ENCODE assay signal across 10 cellular contexts in the genomic region with DNA sequence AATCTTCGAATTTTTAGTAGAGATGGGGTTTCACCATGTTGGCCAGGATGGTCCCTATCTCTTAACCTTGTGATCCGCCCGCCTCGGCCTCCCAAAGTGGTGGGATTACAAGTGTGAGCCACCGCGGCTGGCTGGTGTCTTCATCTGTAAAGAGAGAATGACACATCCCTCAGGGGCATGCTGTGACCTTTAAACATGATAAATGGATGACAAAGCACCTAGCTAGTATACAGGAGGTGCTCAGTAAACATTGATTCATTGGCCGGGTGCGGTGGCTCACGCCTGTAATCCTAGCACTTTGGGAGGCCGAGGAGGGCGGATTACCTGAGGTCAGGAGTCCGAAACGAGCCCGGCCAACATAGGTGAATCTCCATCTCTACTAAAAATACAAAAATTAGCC. TPM values are rescaled to one million over a fixed set of nuclear protein-coding genes. Genes with fewer than 3 reads are reported as not detected.
DNase-seq lines count a peak whose midpoint lies in the region; ATAC-seq, FAIRE-seq and TF ChIP-seq lines count a peak whose summit lies in the region.
"Not testable (repeated sequence)": the region's sequence is repeated elsewhere in the genome, so short reads cannot be mapped to it uniquely, and the experiment has no call there.
"Had no signal": no experiment of that assay in that cellular context is flagged by ENCODE, and none has a peak within 500 bp of the region (broad histone marks: within the 10 kb centered on the region; RNA-seq: fewer than 3 reads in every experiment).

No MANE protein-coding gene starts in this region.

- ATAC-seq in activated CD4-positive, alpha-beta T cell treated with anti-CD3 and anti-CD28 coated beads for 36 hours = peak; percentile 23
- ATAC-seq in esophagus mucosa = peak; percentile 56
- not testable (repeated sequence) for ATAC-seq in lower lobe of right lung

- H4K91ac ChIP-seq in trophoblast cell (ENCODE audit: low read depth, low read length) = not testable (repeated sequence)

- H3K27ac ChIP-seq in lower lobe of right lung; trophoblast cell (ENCODE audit: low read depth, low read length); small intestine (ENCODE audit: low read depth in 1 of 2, low read length in 1 of 2): not testable (repeated sequence)

- H4K12ac ChIP-seq in trophoblast cell (ENCODE audit: low read depth, low read length) = not testable (repeated sequence)

- not testable (repeated sequence) for H4K8ac ChIP-seq in trophoblast cell (ENCODE audit: low read depth, low read length)

- peak overlapping the region in 5 of 7 donors; percentile 63 to 96 (median 95) for H3K27ac Mint-ChIP-seq in CD14-positive monocyte
- H3K27ac Mint-ChIP-seq in activated CD4-positive, alpha-beta T cell treated with anti-CD3 and anti-CD28 coated beads for 36 hours; chondrocyte (ENCODE audit: unreplicated experiment): not testable (repeated sequence)

- H3K4me3 ChIP-seq in lower lobe of right lung; trophoblast cell (ENCODE audit: low read depth, low read length); small intestine (ENCODE audit: low read depth in 1 of 2, low read length in 2 of 2): not testable (repeated sequence)

- H3K4ac ChIP-seq in trophoblast cell (ENCODE audit: low read depth, low read length) = not testable (repeated sequence)

- not testable (repeated sequence) for H2AK5ac ChIP-seq in trophoblast cell (ENCODE audit: low read length)

- intact Hi-C loops in CD14-positive monocyte (cut with micrococcal nuclease) = loop anchor here (10.0 kb wide), 2 partner anchors 46 to 96 kb away; partner anchors contain the start of gene ABCG4 (in 2 of the 2)
- intact Hi-C loops in activated CD4-positive, alpha-beta T cell treated with anti-CD3 and anti-CD28 coated beads for 36 hours (cut with DNase I, micrococcal nuclease); lower lobe of right lung (cut with DNase I): not testable (repeated sequence)

- not testable (repeated sequence) for H3K36me3 Mint-ChIP-seq in CD14-positive monocyte; activated CD4-positive, alpha-beta T cell treated with anti-CD3 and anti-CD28 coated beads for 36 hours (ENCODE audit: low read depth); chondrocyte (ENCODE audit: low read depth)

- not testable (repeated sequence) for H3K4me1 ChIP-seq in lower lobe of right lung; trophoblast cell (ENCODE audit: control insufficient read depth in 1 of 2, insufficient read depth in 2 of 2, low read length in 2 of 2); small intestine (ENCODE audit: control insufficient read depth in 2 of 2, insufficient read depth in 1 of 2, low read depth in 1 of 2, low read length in 1 of 2)

- POLR2A ChIA-PET in activated CD4-positive, alpha-beta T cell treated with anti-CD3 and anti-CD28 coated beads for 36 hours (lab: Charles Lee) = not testable (repeated sequence)

- not testable (repeated sequence) for H2BK120ac ChIP-seq in trophoblast cell (ENCODE audit: insufficient read depth, low read length, poor library complexity)

- H3K79me2 ChIP-seq in trophoblast cell (ENCODE audit: control insufficient read depth, insufficient read depth, low read length, poor library complexity) = not testable (repeated sequence)

- H3K9ac ChIP-seq in trophoblast cell (ENCODE audit: low read length) = not testable (repeated sequence)

- H3K4me2 ChIP-seq in trophoblast cell (ENCODE audit: low read length) = not testable (repeated sequence)

- not testable (repeated sequence) for H3K14ac ChIP-seq in trophoblast cell (ENCODE audit: low read length)

- not testable (repeated sequence) for H3K18ac ChIP-seq in trophoblast cell (ENCODE audit: low read length)

- CTCF ChIA-PET in activated CD4-positive, alpha-beta T cell treated with anti-CD3 and anti-CD28 coated beads for 36 hours (lab: Charles Lee) = interaction anchor here (0.6 to 0.7 kb wide), 2 partner anchors 27 to 1906 kb away, joined by 3 read pairs; no protein-coding TSS in a partner anchor

- H3K4me1 Mint-ChIP-seq in CD14-positive monocyte = peaks cover 55% of the 10 kb centered on the region
- H3K4me1 Mint-ChIP-seq in activated CD4-positive, alpha-beta T cell treated with anti-CD3 and anti-CD28 coated beads for 36 hours; chondrocyte (ENCODE audit: low read depth): not testable (repeated sequence)

- TF ChIP-seq CTCF in CD14-positive monocyte (IDR thresholded peaks at IDR 0.05); chondrocyte (IDR thresholded peaks at IDR 0.05); lower lobe of right lung (IDR thresholded peaks at IDR 0.05): not testable (repeated sequence)

- not testable (repeated sequence) for FAIRE-seq in small intestine (lab: Jason Lieb, UNC)

- peaks cover 4 to 14% (median 8%) of the 10 kb centered on the region in 3 donors for H3K27me3 Mint-ChIP-seq in CD14-positive monocyte (ENCODE audit: low read depth in 3 of 3)
- not testable (repeated sequence) for H3K27me3 Mint-ChIP-seq in activated CD4-positive, alpha-beta T cell treated with anti-CD3 and anti-CD28 coated beads for 36 hours; chondrocyte (ENCODE audit: low read depth)

- H3K4me3 Mint-ChIP-seq in CD14-positive monocyte; activated CD4-positive, alpha-beta T cell treated with anti-CD3 and anti-CD28 coated beads for 36 hours; chondrocyte (ENCODE audit: unreplicated experiment): not testable (repeated sequence)

- DNase-seq in CD14-positive monocyte (ENCODE audit: low spot score); activated CD4-positive, alpha-beta T cell treated with anti-CD3 and anti-CD28 coated beads for 36 hours: not testable (repeated sequence)
- peak; percentile 37 for DNase-seq in chondrocyte (ENCODE audit: low spot score)
- peak; percentile 25 for DNase-seq in lower lobe of right lung
- peak; percentile 47 to 49 for DNase-seq in trophoblast cell
- peak; percentile 62 for DNase-seq in small intestine

- H3K79me1 ChIP-seq in trophoblast cell (ENCODE audit: low read length) = not testable (repeated sequence)

- not testable (repeated sequence) for H3K23ac ChIP-seq in trophoblast cell (ENCODE audit: low read length)

- not testable (repeated sequence) for H2AFZ ChIP-seq in trophoblast cell (ENCODE audit: insufficient read depth, low read length, poor library complexity)

- not testable (repeated sequence) for H2BK5ac ChIP-seq in trophoblast cell (ENCODE audit: low read depth, low read length, poor library complexity)

- not testable (repeated sequence) for H3K36me3 ChIP-seq in lower lobe of right lung; trophoblast cell (ENCODE audit: control insufficient read depth in 1 of 2, insufficient read depth in 2 of 2, low read length in 2 of 2); small intestine (ENCODE audit: control insufficient read depth in 2 of 2, insufficient read depth in 2 of 2, low read length in 2 of 2)

- H3K9me3 ChIP-seq in lower lobe of right lung; trophoblast cell (ENCODE audit: insufficient read depth, low read depth, low read length); small intestine (ENCODE audit: control insufficient read depth, low read depth): not testable (repeated sequence)

- H3K27me3 ChIP-seq in lower lobe of right lung (ENCODE audit: low read depth); trophoblast cell (ENCODE audit: insufficient read depth, low read length); small intestine (ENCODE audit: control insufficient read depth in 2 of 2, insufficient read depth in 2 of 2, low read length in 2 of 2): not testable (repeated sequence)

- no CpG with 5 or more reads among the region's 14 CpGs for WGBS in trophoblast cell (ENCODE audit: extremely low coverage, insufficient coverage, insufficient read length)
- 60 to 83% (median 77%) methylated on average over 14 of the region's 14 CpGs for WGBS in small intestine, 3 donors

- H2BK12ac ChIP-seq in trophoblast cell (ENCODE audit: low read length) = not testable (repeated sequence)

- not testable (repeated sequence) for H3K9me3 Mint-ChIP-seq in CD14-positive monocyte; activated CD4-positive, alpha-beta T cell treated with anti-CD3 and anti-CD28 coated beads for 36 hours (ENCODE audit: low read depth); chondrocyte (ENCODE audit: low read depth)

RNA-seq across cellular contexts. Expression of gene NHERF4, which starts 6.0 kb away (rescaled TPM):
- polyA plus RNA-seq in CD14-positive monocyte = under 1 TPM in 1 of 2 donors, not detected in 1; 0.09 TPM
- under 1 TPM in 1 of 2 experiments, not detected in 1; 0.21 TPM for total RNA-seq in activated CD4-positive, alpha-beta T cell treated with anti-CD3 and anti-CD28 coated beads for 36 hours
- not detected in 3 replicates for total RNA-seq in chondrocyte
- not detected for total RNA-seq in esophagus mucosa
- total RNA-seq in lower lobe of right lung = not detected
- polyA plus RNA-seq in trophoblast cell (2013) = not detected in 2 replicates
- polyA plus RNA-seq in small intestine = 100 to 1,000 TPM in 2 of 3 donors, 10 to 100 TPM in 1; 33.6 to 258 (median 137) TPM
- total RNA-seq: Calu3, HFFc6 had no signal
- polyA plus RNA-seq: CD4-positive, alpha-beta memory T cell had no signal

RNA-seq across cellular contexts. Expression of gene CBL, which starts 14.9 kb away (rescaled TPM):
- polyA plus RNA-seq in CD14-positive monocyte (10 to 100 TPM in 1 of 2 donors, 1 to 10 TPM in 1; 7.6 to 24.0 TPM), small intestine (1 to 10 TPM; 2.2 to 4.9 (median 3.8) TPM)
- total RNA-seq in activated CD4-positive, alpha-beta T cell treated with anti-CD3 and anti-CD28 coated beads for 36 hours = 10 to 100 TPM; 29.3 to 33.2 TPM
- total RNA-seq in chondrocyte (17.8 to 25.8 TPM (median 25.5 TPM) in 3 replicates), esophagus mucosa (11.0 TPM), lower lobe of right lung (39.0 TPM)
- 23.5 and 23.9 TPM in 2 replicates for polyA plus RNA-seq in trophoblast cell (2013)

RNA-seq across cellular contexts. Expression of gene NLRX1, which starts 22.7 kb away (rescaled TPM):
- polyA plus RNA-seq in CD14-positive monocyte (10 to 100 TPM; 14.2 to 15.5 TPM), small intestine (1 to 10 TPM; 3.5 to 9.2 (median 4.0) TPM)
- total RNA-seq in activated CD4-positive, alpha-beta T cell treated with anti-CD3 and anti-CD28 coated beads for 36 hours = 10 to 100 TPM; 18.2 to 25.0 TPM
- total RNA-seq in chondrocyte (13.0 to 20.1 TPM (median 19.2 TPM) in 3 replicates), esophagus mucosa (60.3 TPM), lower lobe of right lung (16.5 TPM)
- 4.6 and 5.0 TPM in 2 replicates for polyA plus RNA-seq in trophoblast cell (2013)

RNA-seq across cellular contexts. Expression of gene ABCG4, which starts 42.4 kb away (rescaled TPM):
- not detected for polyA plus RNA-seq in CD14-positive monocyte
- total RNA-seq in activated CD4-positive, alpha-beta T cell treated with anti-CD3 and anti-CD28 coated beads for 36 hours = not detected
- total RNA-seq in chondrocyte = 0.80 to 2.5 TPM (median 2.0 TPM) in 3 replicates
- 0.52 TPM for total RNA-seq in esophagus mucosa
- 0.15 TPM for total RNA-seq in lower lobe of right lung
- 0.06 and 0.08 TPM in 2 replicates for polyA plus RNA-seq in trophoblast cell (2013)
- under 1 TPM in 2 of 3 donors, not detected in 1; 0.27 to 0.73 TPM for polyA plus RNA-seq in small intestine
- total RNA-seq: Calu3 had no signal
- polyA plus RNA-seq: CD4-positive, alpha-beta memory T cell had no signal
